ENCODE assay signal across 8 cellular contexts in genomic region chr18:26548144-26549102, GRCh38.
DNase-seq lines count a peak whose midpoint lies in the region; ATAC-seq and TF ChIP-seq lines count a peak whose summit lies in the region.

TSS of gene KCTD1 (minus strand) at chr18:26548553. CDS start at chr18:26548536, 17 bp downstream.

- H3K4me3 ChIP-seq in ACC112 (ENCODE audit: low read depth, low read length) (peak within 1 kb of the TSS; percentile 90), WI38 (ENCODE audit: low read depth, low read length) (peak within 1 kb of the TSS; percentile 69)

- H2AFZ ChIP-seq in ACC112 (ENCODE audit: low read length, unreplicated experiment), result peak within 1 kb of the TSS; percentile 99

- H3K27me3 ChIP-seq in ACC112 (ENCODE audit: insufficient read depth, low read length), result peaks cover 26% of the 10 kb centered on the region

- H3K4me3 Mint-ChIP-seq in central memory CD8-positive, alpha-beta T cell, result peak within 1 kb of the TSS; percentile 82

- DNase-seq in NCI-H2171 treated with DMSO at 0.1 percent for 48 hours (lab: John Stamatoyannopoulos, UW), result peak; percentile 80
- peak in 1 of 2 donors; percentile 35 for DNase-seq in central memory CD8-positive, alpha-beta T cell (ENCODE audit: low spot score in 2 of 2)
- DNase-seq in islet precursor cell, result peak; percentile 97
- DNase-seq in stimulated activated CD4-positive, alpha-beta T cell treated with anti-CD3 and anti-CD28 coated beads, Interleukin-12 subunit alpha, Interleukin-12 subunit beta, amount 100 ng/mL, for 24 hours (ENCODE audit: low read depth in 2 of 2), result peak; percentile 42 to 61

- TF ChIP-seq CTCF in WI38 (IDR thresholded peaks at IDR 0.05; ENCODE audit: low read depth, low read length), result no peak

- H3K27ac Mint-ChIP-seq in central memory CD8-positive, alpha-beta T cell (ENCODE audit: low read depth), result peak within 1 kb of the TSS; percentile 68

- ATAC-seq in GM18867 (IDR thresholded peaks at IDR 0.05; ENCODE audit: unreplicated experiment) (peak; percentile 56), HG03064 (IDR thresholded peaks at IDR 0.05; ENCODE audit: low read depth, unreplicated experiment) (peak; percentile 39)
- peak; percentile 49 for ATAC-seq in central memory CD8-positive, alpha-beta T cell (replicated peaks; ENCODE audit: extremely low read depth, poor library complexity, severe bottlenecking)

- H3K27me3 Mint-ChIP-seq in central memory CD8-positive, alpha-beta T cell, result peaks cover 35% of the 10 kb centered on the region

- peaks cover 3% of the 10 kb centered on the region for H3K36me3 Mint-ChIP-seq in central memory CD8-positive, alpha-beta T cell (ENCODE audit: insufficient read depth)

- H3K36me3 ChIP-seq in ACC112 (ENCODE audit: insufficient read depth, low read length), result no peaks in the 10 kb centered on the region; the same call in 1 of the 2 replicates

- H3K27ac ChIP-seq in ACC112 (ENCODE audit: low read depth, low read length), result no peak within 1 kb of the TSS

- H3K4me1 ChIP-seq in ACC112 (ENCODE audit: control insufficient read depth, insufficient read depth, low read length, unreplicated experiment), result peaks cover 17% of the 10 kb centered on the region

- H3K9me3 Mint-ChIP-seq in central memory CD8-positive, alpha-beta T cell, result no peaks in the 10 kb centered on the region

- H3K79me2 ChIP-seq in ACC112 (ENCODE audit: control insufficient read depth, insufficient read depth, low read length, unreplicated experiment), result peaks cover 21% of the 10 kb centered on the region

- peaks cover 26% of the 10 kb centered on the region for H3K4me1 Mint-ChIP-seq in central memory CD8-positive, alpha-beta T cell
